Comparison of ENCODE assay signal across 31 cellular contexts in genomic region chr16:52578007-52578828, GRCh38. TPM values are rescaled to one million over a fixed set of nuclear protein-coding genes. Genes with fewer than 3 reads are reported as not detected.
DNase-seq lines count a peak whose midpoint lies in the region; ATAC-seq, FAIRE-seq and TF ChIP-seq lines count a peak whose summit lies in the region.
"Had no signal": no experiment of that assay in that cellular context is flagged by ENCODE, and none has a peak within 500 bp of the region (broad histone marks: within the 10 kb centered on the region; RNA-seq: fewer than 3 reads in every experiment).

No MANE protein-coding gene starts in this region.

- H3K27ac Mint-ChIP-seq in Calu3 (ENCODE audit: unreplicated experiment), result peak overlapping the region; percentile 54
- no peak overlapping the region for H3K27ac Mint-ChIP-seq in activated CD4-positive, alpha-beta T cell treated with anti-CD3 and anti-CD28 coated beads, Interleukin-2, amount 10 ng/mL, durations not matched to agents 7 days and 5 days
- H3K27ac Mint-ChIP-seq: activated CD4-positive, alpha-beta memory T cell treated with anti-CD3 and anti-CD28 coated beads, Interleukin-2, amount 10 ng/mL, durations not matched to agents 7 days and 5 days; activated naive CD8-positive, alpha-beta T cell had no signal

- ATAC-seq in pancreas (peak; percentile 59 to 66 (median 64)), GM21390 (IDR thresholded peaks at IDR 0.05; ENCODE audit: unreplicated experiment) (no peak)
- ATAC-seq: K562 had no signal

- H3K4me1 ChIP-seq in colonic mucosa, result no peaks in the 10 kb centered on the region
- peaks cover 29 to 47% (median 47%) of the 10 kb centered on the region in 3 donors for H3K4me1 ChIP-seq in pancreas
- no peaks in the 10 kb centered on the region for H3K4me1 ChIP-seq in SJCRH30

- no peaks in the 10 kb centered on the region for H3K27me3 Mint-ChIP-seq in Calu3 (ENCODE audit: unreplicated experiment)
- no peaks in the 10 kb centered on the region for H3K27me3 Mint-ChIP-seq in activated CD4-positive, alpha-beta T cell treated with anti-CD3 and anti-CD28 coated beads, Interleukin-2, amount 10 ng/mL, durations not matched to agents 7 days and 5 days
- H3K27me3 Mint-ChIP-seq: activated CD4-positive, alpha-beta memory T cell treated with anti-CD3 and anti-CD28 coated beads, Interleukin-2, amount 10 ng/mL, durations not matched to agents 7 days and 5 days had no signal

- H3K9me3 ChIP-seq in colonic mucosa (no peaks in the 10 kb centered on the region), pancreas (no peaks in the 10 kb centered on the region), SJCRH30 (replicated peaks) (no peaks in the 10 kb centered on the region)
- H3K9me3 ChIP-seq: neutrophil had no signal

- H3K36me3 ChIP-seq in colonic mucosa, result no peaks in the 10 kb centered on the region
- no peaks in the 10 kb centered on the region for H3K36me3 ChIP-seq in pancreas
- H3K36me3 ChIP-seq in SJCRH30, result no peaks in the 10 kb centered on the region
- H3K36me3 ChIP-seq: neutrophil had no signal

- H3K27me3 ChIP-seq in colonic mucosa (no peaks in the 10 kb centered on the region), pancreas (no peaks in the 10 kb centered on the region), SJCRH30 (no peaks in the 10 kb centered on the region)
- H3K27me3 ChIP-seq: neutrophil had no signal

- H3K27ac ChIP-seq in colonic mucosa, result peak overlapping the region; percentile 39
- H3K27ac ChIP-seq in pancreas, result peak overlapping the region in 2 of 4 donors; percentile 50 to 59
- no peak overlapping the region for H3K27ac ChIP-seq in SJCRH30
- H3K27ac ChIP-seq: neutrophil, PC-9 had no signal

- H3K4me3 ChIP-seq in colonic mucosa, result no peak overlapping the region
- no peak overlapping the region for H3K4me3 ChIP-seq in pancreas
- no peak overlapping the region for H3K4me3 ChIP-seq in SJCRH30
- H3K4me3 ChIP-seq: K562, PC-9 had no signal

- H3K36me3 Mint-ChIP-seq in Calu3 (ENCODE audit: insufficient read depth, unreplicated experiment), result peaks cover 10% of the 10 kb centered on the region
- no peaks in the 10 kb centered on the region for H3K36me3 Mint-ChIP-seq in activated CD4-positive, alpha-beta T cell treated with anti-CD3 and anti-CD28 coated beads, Interleukin-2, amount 10 ng/mL, durations not matched to agents 7 days and 5 days (ENCODE audit: low read depth)
- H3K36me3 Mint-ChIP-seq: activated naive CD8-positive, alpha-beta T cell had no signal

- no peak overlapping the region for H3K4me3 Mint-ChIP-seq in Calu3 (ENCODE audit: low read depth, unreplicated experiment)
- no peak overlapping the region for H3K4me3 Mint-ChIP-seq in activated CD4-positive, alpha-beta T cell treated with anti-CD3 and anti-CD28 coated beads, Interleukin-2, amount 10 ng/mL, durations not matched to agents 7 days and 5 days
- H3K4me3 Mint-ChIP-seq: activated CD4-positive, alpha-beta memory T cell treated with anti-CD3 and anti-CD28 coated beads, Interleukin-2, amount 10 ng/mL, durations not matched to agents 7 days and 5 days; activated naive CD8-positive, alpha-beta T cell had no signal

- no peak for FAIRE-seq in pancreas (lab: Jason Lieb, UNC)
- FAIRE-seq: K562, urothelium cell line had no signal

- DNase-seq in Calu3 (no peak), NCI-H748 (lab: John Stamatoyannopoulos, UW; ENCODE audit: unreplicated experiment) (peak; percentile 62), colonic mucosa (no peak), pancreas (peak in 3 of 6 donors; percentile 38 to 67 (median 42)), HUDEP-2 (lab: John Stamatoyannopoulos, UW; ENCODE audit: unreplicated experiment in 76 of 76) (no peak), SJCRH30 (no peak)
- DNase-seq in activated CD4-positive, alpha-beta T cell treated with anti-CD3 and anti-CD28 coated beads, Interleukin-2, amount 10 ng/mL, durations not matched to agents 7 days and 5 days, result no peak
- DNase-seq: activated CD4-positive, alpha-beta memory T cell treated with anti-CD3 and anti-CD28 coated beads, Interleukin-2, amount 10 ng/mL, durations not matched to agents 7 days and 5 days; activated CD4-positive, CD25-positive, alpha-beta regulatory T cell; aorta; C1 segment of cervical spinal cord; dermis blood vessel endothelial cell; EL; glutamatergic neuron; NCI-H1694 treated with DMSO at 0.1 percent for 48 hours; NCI-H82; PC-9; Right ventricle myocardium superior; stimulated activated CD4-positive, alpha-beta T cell treated with anti-CD3 and anti-CD28 coated beads, Interleukin-2, amount 100 ng/mL, for 24 hours; substantia nigra; SW 1271; T1000 had no signal

- intact Hi-C loops in Calu3 (cut with micrococcal nuclease; ENCODE audit: unreplicated experiment), result no loop called here
- intact Hi-C loops in colonic mucosa (cut with DNase I), result no loop called here
- intact Hi-C loops in pancreas (cut with DNase I), result no loop called here

- 28 to 31% methylated on average over 11 of the region's 11 CpGs for whole genome bisulfite sequencing in pancreas, 2 donors

- CTCF ChIA-PET in Calu3 (lab: Charles Lee), result interaction anchor here (0.9 to 1.5 kb wide), 2 partner anchors 9 to 508 kb away, joined by 3 read pairs; no protein-coding TSS in a partner anchor
- CTCF ChIA-PET in activated CD4-positive, alpha-beta T cell treated with anti-CD3 and anti-CD28 coated beads, Interleukin-2, amount 10 ng/mL, durations not matched to agents 7 days and 5 days (lab: Charles Lee), result interaction anchor here (0.7 kb wide), 1 partner anchor 27 kb away, joined by 3 read pairs; no protein-coding TSS in a partner anchor

- TF ChIP-seq CTCF in Calu3 (IDR thresholded peaks at IDR 0.05; ENCODE audit: unreplicated experiment) (no peak), colonic mucosa (IDR thresholded peaks at IDR 0.05) (no peak), pancreas (IDR thresholded peaks at IDR 0.05) (no peak)

- no peaks in the 10 kb centered on the region for H3K9me3 Mint-ChIP-seq in Calu3 (ENCODE audit: low read depth, unreplicated experiment)
- H3K9me3 Mint-ChIP-seq in activated CD4-positive, alpha-beta T cell treated with anti-CD3 and anti-CD28 coated beads, Interleukin-2, amount 10 ng/mL, durations not matched to agents 7 days and 5 days, result peaks cover under 1% of the 10 kb centered on the region
- H3K9me3 Mint-ChIP-seq: activated CD4-positive, alpha-beta memory T cell treated with anti-CD3 and anti-CD28 coated beads, Interleukin-2, amount 10 ng/mL, durations not matched to agents 7 days and 5 days had no signal

- H3K4me1 Mint-ChIP-seq in Calu3 (ENCODE audit: low read depth, unreplicated experiment), result peaks cover 75% of the 10 kb centered on the region
- H3K4me1 Mint-ChIP-seq in activated CD4-positive, alpha-beta T cell treated with anti-CD3 and anti-CD28 coated beads, Interleukin-2, amount 10 ng/mL, durations not matched to agents 7 days and 5 days, result no peaks in the 10 kb centered on the region
- H3K4me1 Mint-ChIP-seq: activated CD4-positive, alpha-beta memory T cell treated with anti-CD3 and anti-CD28 coated beads, Interleukin-2, amount 10 ng/mL, durations not matched to agents 7 days and 5 days had no signal

- POLR2A ChIA-PET in activated CD4-positive, alpha-beta T cell treated with anti-CD3 and anti-CD28 coated beads, Interleukin-2, amount 10 ng/mL, durations not matched to agents 7 days and 5 days (lab: Charles Lee), result no interaction called here

- no TSS peak for BruUV-seq in Calu3 (replicated peaks; lab: Mats Ljungman, UMichigan)

- no peak overlapping the region for H3K9ac ChIP-seq in colonic mucosa (ENCODE audit: low read depth in 2 of 2, low read length in 2 of 2)

RNA-seq across cellular contexts. Expression of gene TOX3, which starts 31.3 kb away (rescaled TPM):
- 27.4 and 29.4 TPM in 2 replicates for total RNA-seq in Calu3 (2022)
- total RNA-seq in colonic mucosa, result 10 to 100 TPM; 50.5 to 53.0 TPM
- 1 to 10 TPM; 3.2 to 6.1 (median 4.2) TPM for total RNA-seq in pancreas
- polyA plus RNA-seq in pancreas, result 1 to 10 TPM; 1.1 to 4.6 TPM
- not detected for total RNA-seq in activated CD4-positive, alpha-beta T cell treated with anti-CD3 and anti-CD28 coated beads, Interleukin-2, amount 10 ng/mL, durations not matched to agents 7 days and 5 days
- total RNA-seq in SJCRH30 (2014; rRNA removed; shearing (Covaris generic)), result 15.4 and 18.6 TPM in 2 replicates
- total RNA-seq: activated CD4-positive, alpha-beta memory T cell treated with anti-CD3 and anti-CD28 coated beads, Interleukin-2, amount 10 ng/mL, durations not matched to agents 7 days and 5 days; aorta; fibroblast of lung; K562; lung microvascular endothelial cell; PC-9; pulmonary artery endothelial cell; Right ventricle myocardium superior had no signal
- polyA plus RNA-seq: AG04450, fibroblast of lung, K562 had no signal

Comparison
In these comparisons a context has a peak if more than half of its experiments do, and no peak if none do; other contexts are left out.
1. RNA of gene TOX3, which starts 31.3 kb away (total RNA-seq): 50.5 to 53.0 TPM in colonic mucosa, 27.4 to 29.4 TPM in Calu3, 15.4 to 18.6 TPM in SJCRH30 and 3.2 to 6.1 TPM in pancreas; not detected in activated CD4-positive, alpha-beta T cell treated with anti-CD3 and anti-CD28 coated beads, Interleukin-2, amount 10 ng/mL, durations not matched to agents 7 days and 5 days; every median in the first group is over 4 times any median in the second.